In the genomic region with DNA sequence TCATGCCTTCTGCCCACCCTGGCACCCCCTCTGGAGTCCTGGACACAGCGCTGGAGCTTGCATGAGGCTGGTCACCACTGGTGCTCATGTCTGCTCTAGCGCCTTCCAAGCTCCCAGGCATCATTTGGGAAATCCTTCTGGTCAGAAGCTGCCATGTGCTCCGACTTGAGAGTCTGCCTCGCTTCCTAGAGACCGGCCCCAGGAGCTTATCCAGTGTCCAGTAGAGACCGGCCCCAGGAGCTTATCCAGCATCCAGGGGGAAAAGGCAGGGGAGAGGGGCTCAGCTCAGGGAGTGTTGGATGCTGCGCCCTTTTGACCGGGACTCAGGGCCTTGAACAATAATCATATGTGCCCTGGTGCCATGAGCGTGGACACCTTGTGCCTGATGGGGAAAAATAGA, we compare ENCODE assay signal across 1 cellular context.
TF ChIP-seq lines count a peak whose summit lies in the region.

No MANE protein-coding gene starts in this region.

TF ChIP-seq in H1, 55 proteins besides CTCF, POLR2A, EP300 and RAD21:
- TF ChIP-seq JUND (IDR thresholded peaks at IDR 0.05; ENCODE audit: low read length) (no peak), RNF2 (IDR thresholded peaks at IDR 0.05; ENCODE audit: borderline replicate concordance, low read depth, low read length, missing control alignments, poor library complexity, severe bottlenecking) (no peak), ZNF274 (IDR thresholded peaks at IDR 0.05; ENCODE audit: borderline replicate concordance, extremely low read depth, low read length) (no peak), SIRT6 (IDR thresholded peaks at IDR 0.05; ENCODE audit: low read length) (no peak), TAF7 (optimal IDR thresholded peaks at IDR 0.05; ENCODE audit: borderline replicate concordance, low read depth, low read length) (no peak), POLR2AphosphoS5 (IDR thresholded peaks at IDR 0.05; ENCODE audit: low read depth, low read length) (no peak), KDM5A (IDR thresholded peaks at IDR 0.05; ENCODE audit: low read length) (no peak), ASH2L (IDR thresholded peaks at IDR 0.05; ENCODE audit: low read length) (no peak), FOSL1 (IDR thresholded peaks at IDR 0.05; ENCODE audit: insufficient read depth, low read depth, low read length) (no peak), CEBPB (IDR thresholded peaks at IDR 0.05; ENCODE audit: low read depth, low read length) (no peak), EZH2 (IDR thresholded peaks at IDR 0.05; ENCODE audit: low read depth, low read length, severe bottlenecking) (no peak), RBBP5 (IDR thresholded peaks at IDR 0.05; ENCODE audit: borderline replicate concordance, low read depth, low read length) (no peak), SP4 (IDR thresholded peaks at IDR 0.05; ENCODE audit: low read length) (no peak), KDM4A (IDR thresholded peaks at IDR 0.05; ENCODE audit: low read depth, low read length, severe bottlenecking) (no peak), SP2 (IDR thresholded peaks at IDR 0.05; ENCODE audit: low read length) (no peak)
